20 cellular contexts compared by ENCODE assay signal in the genomic region with DNA sequence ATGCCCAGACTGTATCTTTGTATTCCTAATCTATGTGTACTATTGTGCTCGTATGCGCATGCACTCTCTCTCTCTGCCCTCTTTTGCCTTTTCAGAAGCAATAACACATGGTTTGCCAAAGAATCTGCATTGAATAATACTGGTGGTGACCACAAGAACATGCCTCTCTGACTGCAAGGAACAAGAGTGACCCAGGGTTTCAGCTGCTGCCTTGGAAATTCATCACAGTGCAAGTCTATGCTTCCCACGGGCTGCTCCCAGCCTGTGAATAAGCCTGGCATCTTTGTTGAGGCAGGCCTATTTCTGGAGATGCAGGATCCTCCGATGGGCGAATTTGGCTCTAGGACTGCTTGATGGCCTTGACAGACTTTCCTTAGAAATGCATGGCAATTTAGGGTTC.
"Had no signal": no experiment of that assay in that cellular context is flagged by ENCODE, and none has a peak within 500 bp of the region (broad histone marks: within the 10 kb centered on the region; RNA-seq: fewer than 3 reads in every experiment).

No MANE protein-coding gene starts in this region.

- H3K27ac ChIP-seq: esophagus muscularis mucosa, gastroesophageal sphincter, heart left ventricle, sigmoid colon, thoracic aorta had no signal

- H3K4me1 ChIP-seq: esophagus muscularis mucosa, gastroesophageal sphincter, heart left ventricle, sigmoid colon had no signal

- H3K9me3 ChIP-seq: esophagus muscularis mucosa, gastroesophageal sphincter, heart left ventricle, sigmoid colon, thoracic aorta had no signal

- ATAC-seq: activated T-cell treated with anti-CD3 and anti-CD28 coated beads, Interleukin-2, amount 50 U/mL, for 4 hours; gastroesophageal sphincter; heart left ventricle; left cardiac atrium had no signal

- H3K27me3 ChIP-seq: esophagus muscularis mucosa, gastroesophageal sphincter, heart left ventricle, sigmoid colon had no signal

- DNase-seq: activated CD4-positive, alpha-beta T cell treated with anti-CD3 and anti-CD28 coated beads for 1 hour; activated CD4-positive, alpha-beta T cell treated with anti-CD3 and anti-CD28 coated beads, Interleukin-2, amount 50 U/mL, for 48 hours; activated CD8-positive, alpha-beta memory T cell treated with anti-CD3 and anti-CD28 coated beads, Interleukin-2, amount 50 U/mL, for 48 hours; activated naive CD4-positive, alpha-beta T cell treated with Interleukin-2 at 50 U/mL for 16 hours; activated naive CD8-positive, alpha-beta T cell treated with anti-CD3 and anti-CD28 coated beads for 36 hours; activated T-cell treated with anti-CD3 and anti-CD28 coated beads, Interleukin-2, amount 50 U/mL, for 4 hours; central memory CD4-positive, alpha-beta T cell; heart left ventricle; islet precursor cell; left cardiac atrium; nephron progenitor cell; retina; sigmoid colon; stimulated activated CD4-positive, alpha-beta T cell treated with anti-CD3 and anti-CD28 coated beads, Interleukin-2, amount 100 ng/mL, for 48 hours; stimulated activated CD8-positive, alpha-beta memory T cell treated with anti-CD3 and anti-CD28 coated beads, Interleukin-4, amount 100 ng/mL, for 48 hours; stimulated activated naive CD4-positive, alpha-beta T cell; T-helper 9 cell had no signal

- H3K36me3 ChIP-seq: esophagus muscularis mucosa, gastroesophageal sphincter, heart left ventricle, sigmoid colon, thoracic aorta had no signal

- H3K4me3 ChIP-seq: esophagus muscularis mucosa, gastroesophageal sphincter, heart left ventricle, sigmoid colon, thoracic aorta had no signal
